In genomic region chr6:14129572-14129971, GRCh38 we compare ENCODE assay signal across 9 cellular contexts. TPM values are rescaled to one million over a fixed set of nuclear protein-coding genes. Genes with fewer than 3 reads are reported as not detected.
DNase-seq lines count a peak whose midpoint lies in the region; ATAC-seq and TF ChIP-seq lines count a peak whose summit lies in the region.
"Had no signal": no experiment of that assay in that cellular context is flagged by ENCODE, and none has a peak within 500 bp of the region (broad histone marks: within the 10 kb centered on the region; RNA-seq: fewer than 3 reads in every experiment).

No MANE protein-coding gene starts in this region.

- H3K27ac Mint-ChIP-seq in endodermal cell (peak overlapping the region; percentile 5), mesothelial cell of epicardium (no peak overlapping the region)

- H3K4me1 Mint-ChIP-seq in endodermal cell (peaks cover 22% of the 10 kb centered on the region), mesothelial cell of epicardium (peaks cover 12% of the 10 kb centered on the region)

- H3K9me3 ChIP-seq in BE2C (no peaks in the 10 kb centered on the region), SK-N-MC (ENCODE audit: low read depth, low read length) (no peaks in the 10 kb centered on the region), endodermal cell (ENCODE audit: control insufficient read depth, low read length) (no peaks in the 10 kb centered on the region)
- H3K9me3 ChIP-seq: SJSA1 had no signal

- peak; percentile 62 for DNase-seq in BE2C
- DNase-seq in Kasumi-1 (lab: John Stamatoyannopoulos, UW): peak; percentile 67 to 79
- no peak for DNase-seq in SK-N-MC (ENCODE audit: low read depth, low spot score)
- DNase-seq in endodermal cell: peak; percentile 84
- DNase-seq in mesothelial cell of epicardium (ENCODE audit: low spot score in 2 of 2, unreplicated experiment in 2 of 2): peak; percentile 30 to 42
- no peak for DNase-seq in NCI-H1092 treated with DMSO at 0.1 percent for 48 hours (lab: John Stamatoyannopoulos, UW)

- H3K4me1 ChIP-seq in BE2C (no peaks in the 10 kb centered on the region), endodermal cell (ENCODE audit: control insufficient read depth, insufficient read depth, low read length) (no peaks in the 10 kb centered on the region)
- H3K4me1 ChIP-seq: SJSA1 had no signal

- 33% methylated on average over 7 of the region's 7 CpGs; no CpG with 5 or more reads in 1 of the 2 experiments for WGBS in endodermal cell (ENCODE audit: insufficient coverage in 1 of 2, insufficient read length in 1 of 2), 2 experiments

- no peaks in the 10 kb centered on the region for H3K27me3 Mint-ChIP-seq in endodermal cell (ENCODE audit: insufficient read depth)
- no peaks in the 10 kb centered on the region for H3K27me3 Mint-ChIP-seq in mesothelial cell of epicardium (ENCODE audit: low read depth)

- peak; percentile 77 for TF ChIP-seq CTCF in BE2C (IDR thresholded peaks at IDR 0.05; ENCODE audit: low read depth, low read length)
- TF ChIP-seq CTCF in endodermal cell (conservative IDR thresholded peaks at IDR 0.05): peak; percentile 76
- no peak for TF ChIP-seq CTCF in mesothelial cell of epicardium (IDR thresholded peaks at IDR 0.05; ENCODE audit: unreplicated experiment)

- ATAC-seq in GM18502 (IDR thresholded peaks at IDR 0.05; ENCODE audit: poor library complexity, unreplicated experiment) (peak; percentile 68), GM18498 (IDR thresholded peaks at IDR 0.05; ENCODE audit: unreplicated experiment) (no peak)

- no peaks in the 10 kb centered on the region for H3K36me3 ChIP-seq in BE2C
- H3K36me3 ChIP-seq in SK-N-MC (ENCODE audit: insufficient read depth, low read length): peaks cover 42% of the 10 kb centered on the region
- no peaks in the 10 kb centered on the region for H3K36me3 ChIP-seq in endodermal cell (ENCODE audit: control insufficient read depth, insufficient read depth, low read length)
- H3K36me3 ChIP-seq: SJSA1 had no signal

- no peaks in the 10 kb centered on the region for H3K9me3 Mint-ChIP-seq in endodermal cell
- H3K9me3 Mint-ChIP-seq in mesothelial cell of epicardium: no peaks in the 10 kb centered on the region

- H3K27me3 ChIP-seq in BE2C (no peaks in the 10 kb centered on the region), endodermal cell (ENCODE audit: control insufficient read depth, insufficient read depth, low read length, poor library complexity, severe bottlenecking) (no peaks in the 10 kb centered on the region)
- H3K27me3 ChIP-seq: SJSA1 had no signal

- H3K4me3 ChIP-seq in BE2C (ENCODE audit: low read depth, low read length): no peak overlapping the region
- peak overlapping the region; percentile 49 for H3K4me3 ChIP-seq in SK-N-MC
- H3K4me3 ChIP-seq in endodermal cell (ENCODE audit: low read length): no peak overlapping the region
- H3K4me3 ChIP-seq: SJSA1 had no signal

- H3K9ac ChIP-seq in SK-N-MC (ENCODE audit: insufficient read length) (peak overlapping the region; percentile 74), endodermal cell (ENCODE audit: extremely low read depth, low read length, poor library complexity, severe bottlenecking) (no peak overlapping the region)

- no peaks in the 10 kb centered on the region for H3K36me3 Mint-ChIP-seq in endodermal cell (ENCODE audit: low read depth)
- no peaks in the 10 kb centered on the region for H3K36me3 Mint-ChIP-seq in mesothelial cell of epicardium

- H3K27ac ChIP-seq in SK-N-MC (peak overlapping the region; percentile 90), endodermal cell (ENCODE audit: low read depth, low read length) (no peak overlapping the region)
- H3K27ac ChIP-seq: SJSA1 had no signal

- H3K4me3 Mint-ChIP-seq in endodermal cell (no peak overlapping the region), mesothelial cell of epicardium (no peak overlapping the region)

RNA-seq across cellular contexts. Expression of gene CD83, which starts 12.0 kb away (rescaled TPM):
- 0.25 TPM for polyA plus RNA-seq in BE2C (2012; ENCODE audit: insufficient read depth, insufficient read length, low read depth)
- total RNA-seq in endodermal cell (1 to 10 TPM; 2.8 to 7.0 TPM), mesothelial cell of epicardium (6.7 to 7.4 TPM (median 7.2 TPM) in 3 replicates)
- 7.9 TPM for polyA plus RNA-seq in endodermal cell (2013, experiment 1 of 2)
- polyA plus RNA-seq in endodermal cell (2013, experiment 2 of 2): 7.2 TPM

Comparison
In these comparisons a context has a peak if more than half of its experiments do, and no peak if none do; other contexts are left out.
1. DNase-seq: peak in BE2C (single experiment), Kasumi-1 (2 of 2), endodermal cell (single experiment) and mesothelial cell of epicardium (2 of 2); none in SK-N-MC (single experiment) and NCI-H1092 treated with DMSO at 0.1 percent for 48 hours (single experiment).